Comparison of ENCODE assay signal across 25 cellular contexts in genomic region chr7:148021507-148022045, GRCh38.
"Had no signal": no experiment of that assay in that cellular context is flagged by ENCODE, and none has a peak within 500 bp of the region (broad histone marks: within the 10 kb centered on the region; RNA-seq: fewer than 3 reads in every experiment).

No MANE protein-coding gene starts in this region.

- H3K27ac Mint-ChIP-seq: dendritic cell treated with granulocyte-macrophage colony-stimulating factor and Interleukin-4, amounts not matched to agents 40 ng/mL and 50 ng/mL, for 4 days; endodermal cell; naive thymus-derived CD4-positive, alpha-beta T cell; nephron; stimulated activated naive B cell treated with anti-CD40 and anti-IgM and Interleukin-4, amounts not matched to agents 10 μg/mL and 1 μg/mL and 100 μg/mL, for 72 hours; stimulated activated naive CD8-positive, alpha-beta T cell treated with anti-CD3 and anti-CD28 coated beads, Interleukin-15, Interleukin-2, amounts not matched to agents 100 ng/mL and 50 ng/mL, for 24 hours had no signal

- H3K36me3 ChIP-seq: colonic mucosa, gastrocnemius medialis, spleen, thoracic aorta, tibial nerve, upper lobe of left lung had no signal

- H3K27me3 ChIP-seq: colonic mucosa, gastrocnemius medialis, spleen, tibial nerve, upper lobe of left lung had no signal

- H3K36me3 Mint-ChIP-seq: naive thymus-derived CD4-positive, alpha-beta T cell; stimulated activated naive B cell treated with anti-CD40 and anti-IgM and Interleukin-4, amounts not matched to agents 10 μg/mL and 1 μg/mL and 100 μg/mL, for 72 hours had no signal

- H3K9me3 ChIP-seq: colonic mucosa, gastrocnemius medialis, psoas muscle, spleen, thoracic aorta, tibial nerve, upper lobe of left lung had no signal

- DNase-seq: colonic mucosa; effector CD8-positive, alpha-beta T cell; endodermal cell; foreskin fibroblast; gastrocnemius medialis; head of caudate nucleus; mesenchymal stem cell; midbrain; naive thymus-derived CD4-positive, alpha-beta T cell; nucleus accumbens; psoas muscle; right cardiac atrium; spleen; stimulated activated CD4-positive, alpha-beta T cell treated with anti-CD3 and anti-CD28 coated beads, Interleukin-4, amount 100 ng/mL, for 4 hours; stimulated activated naive B cell treated with anti-CD40 and anti-IgM and Interleukin-4, amounts not matched to agents 10 μg/mL and 1 μg/mL and 100 μg/mL, for 72 hours had no signal

- H3K27me3 Mint-ChIP-seq: dendritic cell treated with granulocyte-macrophage colony-stimulating factor and Interleukin-4, amounts not matched to agents 40 ng/mL and 50 ng/mL, for 4 days; stimulated activated naive B cell treated with anti-CD40 and anti-IgM and Interleukin-4, amounts not matched to agents 10 μg/mL and 1 μg/mL and 100 μg/mL, for 72 hours; stimulated activated naive CD8-positive, alpha-beta T cell treated with anti-CD3 and anti-CD28 coated beads, Interleukin-15, Interleukin-2, amounts not matched to agents 100 ng/mL and 50 ng/mL, for 24 hours had no signal

- H3K4me1 Mint-ChIP-seq: naive thymus-derived CD4-positive, alpha-beta T cell; nephron; stimulated activated naive B cell treated with anti-CD40 and anti-IgM and Interleukin-4, amounts not matched to agents 10 μg/mL and 1 μg/mL and 100 μg/mL, for 72 hours had no signal

- H3K4me3 ChIP-seq: colonic mucosa, gastrocnemius medialis, psoas muscle, skin epidermis, spleen, thoracic aorta, tibial nerve, upper lobe of left lung had no signal

- ATAC-seq: esophagus mucosa; gastrocnemius medialis; left lobe of liver; naive thymus-derived CD4-positive, alpha-beta T cell; psoas muscle; right cardiac atrium; stimulated activated naive B cell treated with anti-CD40 and anti-IgM and Interleukin-4, amounts not matched to agents 10 μg/mL and 1 μg/mL and 100 μg/mL, for 72 hours had no signal

- H3K4me3 Mint-ChIP-seq: dendritic cell treated with granulocyte-macrophage colony-stimulating factor and Interleukin-4, amounts not matched to agents 40 ng/mL and 50 ng/mL, for 4 days; endodermal cell; naive thymus-derived CD4-positive, alpha-beta T cell; nephron; stimulated activated naive B cell treated with anti-CD40 and anti-IgM and Interleukin-4, amounts not matched to agents 10 μg/mL and 1 μg/mL and 100 μg/mL, for 72 hours; stimulated activated naive CD8-positive, alpha-beta T cell treated with anti-CD3 and anti-CD28 coated beads, Interleukin-15, Interleukin-2, amounts not matched to agents 100 ng/mL and 50 ng/mL, for 24 hours had no signal

- H3K4me1 ChIP-seq: colonic mucosa, gastrocnemius medialis, psoas muscle, spleen, tibial nerve, upper lobe of left lung had no signal

- H3K9me3 Mint-ChIP-seq: nephron; stimulated activated naive B cell treated with anti-CD40 and anti-IgM and Interleukin-4, amounts not matched to agents 10 μg/mL and 1 μg/mL and 100 μg/mL, for 72 hours; stimulated activated naive CD8-positive, alpha-beta T cell treated with anti-CD3 and anti-CD28 coated beads, Interleukin-15, Interleukin-2, amounts not matched to agents 100 ng/mL and 50 ng/mL, for 24 hours had no signal

- H3K27ac ChIP-seq: colonic mucosa, epithelial cell of prostate, gastrocnemius medialis, psoas muscle, skin epidermis, spleen, thoracic aorta, tibial nerve, upper lobe of left lung had no signal
